Comparison of ENCODE assay signal across 34 cellular contexts in the genomic region with DNA sequence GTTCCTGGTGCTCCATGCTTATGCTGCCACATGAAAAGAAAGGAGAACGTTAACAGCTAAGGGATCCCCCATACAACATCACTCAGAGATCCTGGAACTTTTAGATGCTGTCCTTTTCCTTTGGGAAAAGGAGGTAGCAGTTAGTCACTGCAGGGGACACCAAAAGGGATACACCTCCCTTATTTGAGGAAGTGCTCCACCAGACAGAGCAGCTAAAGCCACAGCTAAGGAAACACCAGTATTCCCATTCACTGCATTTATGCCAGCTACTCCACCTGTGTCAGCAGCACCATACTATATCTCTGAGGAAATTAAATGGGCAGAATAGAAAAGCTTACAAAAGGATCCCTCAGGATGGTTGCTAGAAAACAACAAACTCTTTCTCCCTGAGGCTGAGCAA.
"Had no signal": no experiment of that assay in that cellular context is flagged by ENCODE, and none has a peak within 500 bp of the region (broad histone marks: within the 10 kb centered on the region; RNA-seq: fewer than 3 reads in every experiment).

No MANE protein-coding gene starts in this region.

- H3K9me3 ChIP-seq: MG63 had no signal

- H3K4me3 ChIP-seq: MG63 had no signal

- H3K4me2 ChIP-seq: KMS-11 had no signal

- H3K9ac ChIP-seq: KMS-11 had no signal

- H3K27me3 ChIP-seq: MG63 had no signal

- DNase-seq: KG1, MG63, MM.1S, MV-4-11, NCI-H1048, NCI-H1092, NCI-H1092 treated with DMSO at 0.1 percent for 48 hours, NCI-H1105, NCI-H1105 treated with DMSO at 0.1 percent for 48 hours, NCI-H1417, NCI-H1417 treated with DMSO at 0.1 percent for 48 hours, NCI-H1436, NCI-H1436 treated with DMSO at 0.1 percent for 48 hours, NCI-H146, NCI-H1694, NCI-H1694 treated with DMSO at 0.1 percent for 48 hours, NCI-H187, NCI-H1930, NCI-H2029, NCI-H2029 treated with DMSO at 0.1 percent for 48 hours, NCI-H2081, NCI-H2081 treated with DMSO at 0.1 percent for 48 hours, NCI-H2107, NCI-H2171, NCI-H2171 treated with DMSO at 0.1 percent for 48 hours, NCI-H2227 treated with DMSO at 0.1 percent for 48 hours, NCI-H226, NCI-H345, NCI-H446, NCI-H446 treated with DMSO at 0.1 percent for 48 hours, NCI-H510A, NCI-H510A treated with DMSO at 0.1 percent for 48 hours, NCI-H524 had no signal

- H3K27ac ChIP-seq: KMS-11 had no signal
